1 cellular context compared by ENCODE assay signal in genomic region chr2:218444692-218445357, GRCh38.
TF ChIP-seq lines count a peak whose summit lies in the region.

No MANE protein-coding gene starts in this region.

TF ChIP-seq in HepG2, 621 proteins besides CTCF, POLR2A, EP300 and RAD21 (continued from another document and continues in another):
- TF ChIP-seq KIAA2018 (CRISPR knock-in tag; IDR thresholded peaks at IDR 0.05; ENCODE audit: borderline replicate concordance) (no peak; the same call in 1 of the 2 replicates), DMAP1 (CRISPR knock-in tag; IDR thresholded peaks at IDR 0.05) (peak; percentile 86), CBFB (CRISPR knock-in tag; IDR thresholded peaks at IDR 0.05) (no peak; the same call in 1 of the 2 replicates), ZNF879 (CRISPR knock-in tag; IDR thresholded peaks at IDR 0.05) (no peak), HHEX (CRISPR knock-in tag; IDR thresholded peaks at IDR 0.05) (no peak; the same call in 1 of the 2 replicates), ZNF326 (CRISPR knock-in tag; IDR thresholded peaks at IDR 0.05; ENCODE audit: borderline replicate concordance) (no peak), ZBTB25 (CRISPR knock-in tag; IDR thresholded peaks at IDR 0.05) (peak; percentile 84), RFXAP (CRISPR knock-in tag; IDR thresholded peaks at IDR 0.05; ENCODE audit: borderline replicate concordance) (peak; percentile 88; the same call in 1 of the 2 replicates), PHF5A (CRISPR knock-in tag; IDR thresholded peaks at IDR 0.05; ENCODE audit: low read depth, unreplicated experiment) (peak; percentile 97), ZBTB1 (CRISPR knock-in tag; IDR thresholded peaks at IDR 0.05; ENCODE audit: borderline replicate concordance) (no peak), ZNF775 (CRISPR knock-in tag; IDR thresholded peaks at IDR 0.05; ENCODE audit: borderline replicate concordance) (no peak), ZNF891 (CRISPR knock-in tag; IDR thresholded peaks at IDR 0.05) (peak; percentile 71), U2AF2 (IDR thresholded peaks at IDR 0.05; ENCODE audit: low read depth, low read length) (no peak), EED (CRISPR knock-in tag; IDR thresholded peaks at IDR 0.05) (0 out of 2 replicates have a peak, but pooled peaks have one; percentile 4), ARID5B (CRISPR knock-in tag; IDR thresholded peaks at IDR 0.05) (peak; percentile 99), ZSCAN22 (CRISPR knock-in tag; IDR thresholded peaks at IDR 0.05) (no peak), ZNF746 (CRISPR knock-in tag; IDR thresholded peaks at IDR 0.05) (peak; percentile 94), ZNF275 (CRISPR knock-in tag; IDR thresholded peaks at IDR 0.05; ENCODE audit: borderline replicate concordance) (peak; percentile 92; the same call in 1 of the 2 replicates), BRD4 (CRISPR knock-in tag; IDR thresholded peaks at IDR 0.05) (no peak), ZFX (CRISPR knock-in tag; IDR thresholded peaks at IDR 0.05; ENCODE audit: low read depth) (peak; percentile 71; the same call in 1 of the 2 replicates), ZBTB10 (CRISPR knock-in tag; IDR thresholded peaks at IDR 0.05; ENCODE audit: borderline replicate concordance) (peak; percentile 35; the same call in 1 of the 2 replicates), TMF1 (CRISPR knock-in tag; IDR thresholded peaks at IDR 0.05; ENCODE audit: low read depth) (0 out of 2 replicates have a peak, but pooled peaks have one; percentile 84)
- TF ChIP-seq, protein P1, sequence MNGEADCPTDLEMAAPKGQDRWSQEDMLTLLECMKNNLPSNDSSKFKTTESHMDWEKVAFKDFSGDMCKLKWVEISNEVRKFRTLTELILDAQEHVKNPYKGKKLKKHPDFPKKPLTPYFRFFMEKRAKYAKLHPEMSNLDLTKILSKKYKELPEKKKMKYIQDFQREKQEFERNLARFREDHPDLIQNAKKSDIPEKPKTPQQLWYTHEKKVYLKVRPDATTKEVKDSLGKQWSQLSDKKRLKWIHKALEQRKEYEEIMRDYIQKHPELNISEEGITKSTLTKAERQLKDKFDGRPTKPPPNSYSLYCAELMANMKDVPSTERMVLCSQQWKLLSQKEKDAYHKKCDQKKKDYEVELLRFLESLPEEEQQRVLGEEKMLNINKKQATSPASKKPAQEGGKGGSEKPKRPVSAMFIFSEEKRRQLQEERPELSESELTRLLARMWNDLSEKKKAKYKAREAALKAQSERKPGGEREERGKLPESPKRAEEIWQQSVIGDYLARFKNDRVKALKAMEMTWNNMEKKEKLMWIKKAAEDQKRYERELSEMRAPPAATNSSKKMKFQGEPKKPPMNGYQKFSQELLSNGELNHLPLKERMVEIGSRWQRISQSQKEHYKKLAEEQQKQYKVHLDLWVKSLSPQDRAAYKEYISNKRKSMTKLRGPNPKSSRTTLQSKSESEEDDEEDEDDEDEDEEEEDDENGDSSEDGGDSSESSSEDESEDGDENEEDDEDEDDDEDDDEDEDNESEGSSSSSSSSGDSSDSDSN (CRISPR knock-in tag; IDR thresholded peaks at IDR 0.05): peak; percentile 73
- TF ChIP-seq, protein P2, sequence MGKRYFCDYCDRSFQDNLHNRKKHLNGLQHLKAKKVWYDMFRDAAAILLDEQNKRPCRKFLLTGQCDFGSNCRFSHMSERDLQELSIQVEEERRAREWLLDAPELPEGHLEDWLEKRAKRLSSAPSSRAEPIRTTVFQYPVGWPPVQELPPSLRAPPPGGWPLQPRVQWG (CRISPR knock-in tag; IDR thresholded peaks at IDR 0.05; ENCODE audit: borderline replicate concordance, low read depth): no peak
- TF ChIP-seq, protein P3, sequence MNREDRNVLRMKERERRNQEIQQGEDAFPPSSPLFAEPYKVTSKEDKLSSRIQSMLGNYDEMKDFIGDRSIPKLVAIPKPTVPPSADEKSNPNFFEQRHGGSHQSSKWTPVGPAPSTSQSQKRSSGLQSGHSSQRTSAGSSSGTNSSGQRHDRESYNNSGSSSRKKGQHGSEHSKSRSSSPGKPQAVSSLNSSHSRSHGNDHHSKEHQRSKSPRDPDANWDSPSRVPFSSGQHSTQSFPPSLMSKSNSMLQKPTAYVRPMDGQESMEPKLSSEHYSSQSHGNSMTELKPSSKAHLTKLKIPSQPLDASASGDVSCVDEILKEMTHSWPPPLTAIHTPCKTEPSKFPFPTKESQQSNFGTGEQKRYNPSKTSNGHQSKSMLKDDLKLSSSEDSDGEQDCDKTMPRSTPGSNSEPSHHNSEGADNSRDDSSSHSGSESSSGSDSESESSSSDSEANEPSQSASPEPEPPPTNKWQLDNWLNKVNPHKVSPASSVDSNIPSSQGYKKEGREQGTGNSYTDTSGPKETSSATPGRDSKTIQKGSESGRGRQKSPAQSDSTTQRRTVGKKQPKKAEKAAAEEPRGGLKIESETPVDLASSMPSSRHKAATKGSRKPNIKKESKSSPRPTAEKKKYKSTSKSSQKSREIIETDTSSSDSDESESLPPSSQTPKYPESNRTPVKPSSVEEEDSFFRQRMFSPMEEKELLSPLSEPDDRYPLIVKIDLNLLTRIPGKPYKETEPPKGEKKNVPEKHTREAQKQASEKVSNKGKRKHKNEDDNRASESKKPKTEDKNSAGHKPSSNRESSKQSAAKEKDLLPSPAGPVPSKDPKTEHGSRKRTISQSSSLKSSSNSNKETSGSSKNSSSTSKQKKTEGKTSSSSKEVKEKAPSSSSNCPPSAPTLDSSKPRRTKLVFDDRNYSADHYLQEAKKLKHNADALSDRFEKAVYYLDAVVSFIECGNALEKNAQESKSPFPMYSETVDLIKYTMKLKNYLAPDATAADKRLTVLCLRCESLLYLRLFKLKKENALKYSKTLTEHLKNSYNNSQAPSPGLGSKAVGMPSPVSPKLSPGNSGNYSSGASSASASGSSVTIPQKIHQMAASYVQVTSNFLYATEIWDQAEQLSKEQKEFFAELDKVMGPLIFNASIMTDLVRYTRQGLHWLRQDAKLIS (CRISPR knock-in tag; IDR thresholded peaks at IDR 0.05): no peak
- TF ChIP-seq, protein P4, sequence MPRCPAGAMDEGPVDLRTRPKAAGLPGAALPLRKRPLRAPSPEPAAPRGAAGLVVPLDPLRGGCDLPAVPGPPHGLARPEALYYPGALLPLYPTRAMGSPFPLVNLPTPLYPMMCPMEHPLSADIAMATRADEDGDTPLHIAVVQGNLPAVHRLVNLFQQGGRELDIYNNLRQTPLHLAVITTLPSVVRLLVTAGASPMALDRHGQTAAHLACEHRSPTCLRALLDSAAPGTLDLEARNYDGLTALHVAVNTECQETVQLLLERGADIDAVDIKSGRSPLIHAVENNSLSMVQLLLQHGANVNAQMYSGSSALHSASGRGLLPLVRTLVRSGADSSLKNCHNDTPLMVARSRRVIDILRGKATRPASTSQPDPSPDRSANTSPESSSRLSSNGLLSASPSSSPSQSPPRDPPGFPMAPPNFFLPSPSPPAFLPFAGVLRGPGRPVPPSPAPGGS (CRISPR knock-in tag; IDR thresholded peaks at IDR 0.05): peak; percentile 35; the same call in 1 of the 2 replicates
